In the genomic region with DNA sequence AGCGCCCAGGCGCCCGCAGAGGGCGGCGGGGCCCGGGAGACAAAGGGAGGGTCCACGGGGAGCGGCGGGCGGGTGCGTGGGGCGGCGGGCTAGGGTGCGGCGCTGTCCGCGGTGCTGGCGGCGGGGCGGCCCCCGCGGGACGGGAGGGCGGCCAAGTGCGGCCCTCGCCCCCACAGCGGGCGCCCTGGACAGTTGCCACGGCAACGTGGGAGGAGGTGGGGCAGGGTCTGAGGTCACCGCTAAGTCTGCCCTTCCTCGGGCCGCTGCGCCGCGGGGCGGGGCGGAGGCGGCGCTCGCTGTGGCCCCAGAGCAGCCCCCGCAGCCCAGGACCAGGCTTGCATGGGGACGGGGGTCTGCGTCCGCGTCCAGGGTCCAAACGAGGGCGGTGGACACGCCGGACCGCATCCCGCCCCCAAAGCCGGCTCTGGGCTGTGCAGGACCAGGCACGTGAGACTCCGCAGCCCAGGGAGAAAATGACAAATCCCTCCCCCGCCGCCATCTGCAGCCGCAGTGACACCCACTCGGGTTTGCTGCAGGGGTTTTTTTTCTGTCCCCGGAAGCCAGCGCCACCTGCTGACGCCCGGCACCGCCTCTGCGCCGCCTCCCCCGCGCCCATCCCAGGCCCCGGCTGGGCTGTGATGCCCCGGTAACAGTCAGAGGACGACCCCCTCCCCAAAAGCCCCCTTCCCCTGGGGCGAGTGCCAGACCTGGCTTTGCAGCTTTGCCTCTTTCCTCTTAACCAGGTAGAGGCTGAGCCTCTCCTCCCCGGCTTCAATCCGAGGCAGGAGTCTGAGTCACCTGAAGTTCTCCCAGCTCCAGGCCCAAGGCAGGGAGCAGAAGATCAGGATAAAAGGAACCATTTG, we compare ENCODE assay signal across 7 cellular contexts. TPM values are rescaled to one million over a fixed set of nuclear protein-coding genes. Genes with fewer than 3 reads are reported as not detected.
DNase-seq lines count a peak whose midpoint lies in the region; ATAC-seq, FAIRE-seq and TF ChIP-seq lines count a peak whose summit lies in the region.

No MANE protein-coding gene starts in this region.

- TF ChIP-seq POLR2A in GM12891 (IDR thresholded peaks at IDR 0.05; ENCODE audit: low read depth, low read length) (no peak), GM12878 (IDR thresholded peaks at IDR 0.05; ENCODE audit: low read depth, low read length) (no peak)

- peak; percentile 88 for DNase-seq in GM12891 (ENCODE audit: insufficient read length, low spot score)
- DNase-seq in UCSD-AML1 (lab: John Stamatoyannopoulos, UW; ENCODE audit: unreplicated experiment) = peak; percentile 31
- no peak for DNase-seq in GM12878 (ENCODE audit: low read depth, low spot score)
- no peak for DNase-seq in kidney epithelial cell (ENCODE audit: low read depth)
- peak; percentile 53 to 68 (median 68) for DNase-seq in stimulated activated CD4-positive, alpha-beta T cell treated with anti-CD3 and anti-CD28 coated beads, TNF-alpha, amount 100 ng/mL, for 4 hours (ENCODE audit: low read depth in 3 of 3)
- no peak for DNase-seq in SKM-1 (lab: John Stamatoyannopoulos, UW; ENCODE audit: unreplicated experiment)

- intact Hi-C loops in GM12878 (cut with micrococcal nuclease; ENCODE audit: unreplicated experiment) = loop anchor here (2.0 kb wide), 1 partner anchor 122 kb away; no protein-coding TSS in a partner anchor

- ATAC-seq in GM12878 = peak; percentile 78

- no TSS peak for BruUV-seq in GM12878 (replicated peaks; lab: Mats Ljungman, UMichigan)

- SMC1A ChIA-PET in GM12878 (lab: Charles Lee; ENCODE audit: uncharacterized antibody, unreplicated experiment) = interaction anchor here (0.8 kb wide), 1 partner anchor 170 kb away, joined by 4 read pairs; no protein-coding TSS in a partner anchor

- no peak overlapping the region; the same call in 1 of the 2 replicates for H3K4me3 ChIP-seq in GM12878
- H3K4me3 ChIP-seq in kidney epithelial cell (ENCODE audit: low read depth, low read length) = no peak overlapping the region

- RAD21 ChIA-PET in GM12878 (lab: Charles Lee; ENCODE audit: unreplicated experiment) = interaction anchor here (1.1 kb wide), 1 partner anchor 170 kb away, joined by 4 read pairs; no protein-coding TSS in a partner anchor

- H3K9ac ChIP-seq in GM12878 (ENCODE audit: control insufficient read depth, insufficient read depth, low read length) = no peak overlapping the region

- H3K36me3 ChIP-seq in GM12878 (ENCODE audit: control insufficient read depth in 2 of 2, insufficient read depth in 2 of 2, low read length in 1 of 2) = no peaks in the 10 kb centered on the region
- no peaks in the 10 kb centered on the region for H3K36me3 ChIP-seq in kidney epithelial cell (ENCODE audit: control insufficient read depth, insufficient read depth, low read length)

- H3K4me1 ChIP-seq in GM12878 (ENCODE audit: control insufficient read depth, insufficient read depth, low read length) = no peaks in the 10 kb centered on the region

- H3K27ac ChIP-seq in GM12878 (ENCODE audit: control insufficient read depth, insufficient read depth) = no peak overlapping the region

- H4K20me1 ChIP-seq in GM12878 (ENCODE audit: control insufficient read depth, insufficient read depth) = no peaks in the 10 kb centered on the region

- WGBS in GM12878 (ENCODE audit: insufficient coverage, insufficient replicate concordance, low lambda C conversion rate, missing lambda C conversion rate) = 1% methylated on average over 47 of the region's 74 CpGs

- H3K79me2 ChIP-seq in GM12878 (ENCODE audit: control insufficient read depth, insufficient read depth, low read length) = no peaks in the 10 kb centered on the region

- H3K4me2 ChIP-seq in GM12878 (ENCODE audit: control insufficient read depth, insufficient read depth) = peak overlapping the region; percentile 71; the same call in 1 of the 2 replicates

- TF ChIP-seq EP300 in GM12878 (IDR thresholded peaks at IDR 0.05; ENCODE audit: borderline replicate concordance in 1 of 2, control insufficient read depth in 1 of 2, low read depth in 2 of 2, low read length in 2 of 2) = no peak

- H2AFZ ChIP-seq in GM12878 (ENCODE audit: control insufficient read depth, low read depth, low read length) = no peak overlapping the region

- peak; percentile 88 for FAIRE-seq in GM12891 (lab: Jason Lieb, UNC)
- no peak for FAIRE-seq in GM12878 (lab: Jason Lieb, UNC)

- TF ChIP-seq CTCF in LNCAP (IDR thresholded peaks at IDR 0.05) = peak; percentile 76
- TF ChIP-seq CTCF in GM12878 (IDR thresholded peaks at IDR 0.05 in 2 of 3, conservative IDR thresholded peaks at IDR 0.05 in 1 of 3; ENCODE audit: control insufficient read depth in 2 of 3, extremely low read depth in 1 of 3, insufficient read depth in 1 of 3, low read depth in 3 of 3, low read length in 3 of 3) = peak; percentile 51 to 85 (median 75)
- TF ChIP-seq CTCF in kidney epithelial cell (IDR thresholded peaks at IDR 0.05; ENCODE audit: insufficient read depth, low read length, poor library complexity, severe bottlenecking) = peak; percentile 61

- in situ Hi-C loops in GM12878 (cut with MboI) = no loop called here

- POLR2A ChIA-PET in GM12878 (lab: Charles Lee) = no interaction called here

- H3K27me3 ChIP-seq in GM12878 (replicated peaks in 1 of 2; ENCODE audit: control insufficient read depth in 2 of 2, insufficient read depth in 2 of 2, low read length in 1 of 2) (peaks cover 14 to 17% of the 10 kb centered on the region in 2 experiments), kidney epithelial cell (ENCODE audit: control insufficient read depth, insufficient read depth, low read length) (peaks cover 82% of the 10 kb centered on the region)

- no peaks in the 10 kb centered on the region for H3K9me3 ChIP-seq in GM12878 (replicated peaks; ENCODE audit: control insufficient read depth, insufficient read depth, low read length)

- CTCF ChIA-PET in GM12878 (lab: Yijun Ruan, JAX) = interaction anchor here (0.6 to 3.0 kb wide), 7 partner anchors 36 to 356 kb away, joined by 3 to 8 read pairs (median 4); no protein-coding TSS in a partner anchor

- TF ChIP-seq RAD21 in GM12878 (IDR thresholded peaks at IDR 0.05; ENCODE audit: insufficient read depth, low read depth, low read length) = peak; percentile 38

TF ChIP-seq in GM12891, 5 proteins besides CTCF, POLR2A, EP300 and RAD21:
- TF ChIP-seq SPI1 (IDR thresholded peaks at IDR 0.05; ENCODE audit: low read depth, low read length) (no peak), POU2F2 (IDR thresholded peaks at IDR 0.05; ENCODE audit: low read depth, low read length) (no peak)

TF ChIP-seq in GM12878, 131 proteins besides CTCF, POLR2A, EP300 and RAD21 (continues in another document):
- no peak for TF ChIP-seq NRF1 (conservative IDR thresholded peaks at IDR 0.05; ENCODE audit: low read depth, low read length)
- TF ChIP-seq BHLHE40 (IDR thresholded peaks at IDR 0.05; ENCODE audit: borderline replicate concordance in 1 of 2, low read depth in 2 of 2, low read length in 1 of 2) = peak; percentile 95 to 98
- TF ChIP-seq CBX3 (IDR thresholded peaks at IDR 0.05; ENCODE audit: borderline replicate concordance, low read depth) = no peak
- TF ChIP-seq SRF (IDR thresholded peaks at IDR 0.05; ENCODE audit: low read depth in 2 of 2, low read length in 2 of 2) = no peak
- peak; percentile 88 for TF ChIP-seq DPF2 (IDR thresholded peaks at IDR 0.05)
- TF ChIP-seq TCF3 (IDR thresholded peaks at IDR 0.05; ENCODE audit: borderline replicate concordance, insufficient read depth, low read depth, low read length) = peak; percentile 51; the same call in 1 of the 2 replicates
- 0 out of 2 replicates have a peak, but pooled peaks have one; percentile 23 for TF ChIP-seq CREB1 (IDR thresholded peaks at IDR 0.05; ENCODE audit: low read depth)
- TF ChIP-seq MXI1 (IDR thresholded peaks at IDR 0.05; ENCODE audit: low read depth, low read length) = 0 out of 2 replicates have a peak, but pooled peaks have one; percentile 34

RNA-seq across cellular contexts. Expression of a gene that starts 36.8 kb away (rescaled TPM):
- 15.7 TPM for polyA plus RNA-seq in GM12891 (2012; ENCODE audit: low read depth, missing spikeins)
- total RNA-seq in GM12878 (2013; cell fraction: nucleolus; rRNA removed) = 18.1 and 21.9 TPM in 2 replicates
- total RNA-seq in GM12878 (2014; rRNA removed) (19.7 and 21.6 TPM in 2 replicates), GM12878 (2014; rRNA removed; fragmentation: Illumina TruSeq; extraction: Trizol) (18.5 and 21.3 TPM in 2 replicates), GM12878 (2021) (36.1 and 37.8 TPM in 2 replicates), kidney epithelial cell (54.3 and 54.8 TPM in 2 replicates)
- polyA plus RNA-seq in GM12878 (2011; ENCODE audit: low read depth) = 17.4 TPM
- polyA plus RNA-seq in GM12878 (2011; rRNA removed) (23.2 and 27.5 TPM in 2 replicates), GM12878 (2014; fragmentation: Illumina TruSeq; extraction: Trizol) (23.3 and 24.7 TPM in 2 replicates), GM12878 (2014; fragmentation: Nextera tagmentation; extraction: Ambion mirVana) (10 to 100 TPM; 11.4 to 14.8 TPM), GM12878 (2014; rRNA removed) (32.9 and 33.1 TPM in 2 replicates), GM12878 (2016; fragmentation: Nextera tagmentation; extraction: Ambion mirVana) (10 to 100 TPM in 1 of 2 experiments, 1 to 10 TPM in 1; 4.6 to 14.5 TPM)
- 20.2 and 23.4 TPM in 2 replicates for polyA plus RNA-seq in GM12878 (2011; cell fraction: cytosol; rRNA removed)
- 24.5 and 27.8 TPM in 2 replicates for polyA plus RNA-seq in GM12878 (2011; cell fraction: nucleus; rRNA removed)
- polyA plus RNA-seq in GM12878 (2012) = 21.8 and 26.7 TPM in 2 replicates
- polyA minus RNA-seq in GM12878 (2011; rRNA and poly(A)+ RNA removed) = 19.0 and 21.1 TPM in 2 replicates
- 14.3 and 17.2 TPM in 2 replicates for polyA minus RNA-seq in GM12878 (2011; cell fraction: cytosol; rRNA and poly(A)+ RNA removed)
- 5.7 and 10.3 TPM in 2 replicates for polyA minus RNA-seq in GM12878 (2011; cell fraction: nucleus; rRNA and poly(A)+ RNA removed)

RNA-seq across cellular contexts. Expression of a gene that starts 56.6 kb away (rescaled TPM):
- 0.06 TPM for polyA plus RNA-seq in GM12891 (2012; ENCODE audit: low read depth, missing spikeins)
- total RNA-seq in GM12878 (2013; cell fraction: nucleolus; rRNA removed) = 27.4 and 27.6 TPM in 2 replicates
- 0.11 TPM in 1 of 2 replicates, not detected in the other for total RNA-seq in GM12878 (2014; rRNA removed)
- not detected in 2 replicates for total RNA-seq in GM12878 (2014; rRNA removed; fragmentation: Illumina TruSeq; extraction: Trizol)
- not detected in 2 replicates for total RNA-seq in GM12878 (2021)
- 0.29 TPM for polyA plus RNA-seq in GM12878 (2011; ENCODE audit: low read depth)
- polyA plus RNA-seq in GM12878 (2011; rRNA removed) = 0.26 and 0.31 TPM in 2 replicates
- polyA plus RNA-seq in GM12878 (2011; cell fraction: cytosol; rRNA removed) = 0.99 and 1.1 TPM in 2 replicates
- 4.9 and 10.3 TPM in 2 replicates for polyA plus RNA-seq in GM12878 (2011; cell fraction: nucleus; rRNA removed)
- 1.2 and 4.0 TPM in 2 replicates for polyA plus RNA-seq in GM12878 (2012)
- polyA plus RNA-seq in GM12878 (2014; fragmentation: Illumina TruSeq; extraction: Trizol) = not detected in 2 replicates
- not detected for polyA plus RNA-seq in GM12878 (2014; fragmentation: Nextera tagmentation; extraction: Ambion mirVana)
- polyA plus RNA-seq in GM12878 (2014; rRNA removed) = 0.08 TPM in 1 of 2 replicates, not detected in the other
- polyA plus RNA-seq in GM12878 (2016; fragmentation: Nextera tagmentation; extraction: Ambion mirVana) = not detected
- 0.66 and 1.3 TPM in 2 replicates for polyA minus RNA-seq in GM12878 (2011; rRNA and poly(A)+ RNA removed)
- not detected in 2 replicates for polyA minus RNA-seq in GM12878 (2011; cell fraction: cytosol; rRNA and poly(A)+ RNA removed)
- polyA minus RNA-seq in GM12878 (2011; cell fraction: nucleus; rRNA and poly(A)+ RNA removed) = 1.7 and 2.4 TPM in 2 replicates
- total RNA-seq in kidney epithelial cell = 12.8 and 19.2 TPM in 2 replicates

Comparison
In these comparisons a context has a peak if more than half of its experiments do, and no peak if none do; other contexts are left out.
1. DNase-seq: peak in GM12891 (single experiment), UCSD-AML1 (single experiment) and stimulated activated CD4-positive, alpha-beta T cell treated with anti-CD3 and anti-CD28 coated beads, TNF-alpha, amount 100 ng/mL, for 4 hours (3 of 3); none in GM12878 (single experiment), kidney epithelial cell (single experiment) and SKM-1 (single experiment).
2. Peak in every context shown above with its lines, with median percentiles within 50 percentile points of each other: CTCF ChIP-seq.